ENCODE assay signal across 8 cellular contexts in genomic region chr7:91082854-91083495, GRCh38.
DNase-seq lines count a peak whose midpoint lies in the region; ATAC-seq, FAIRE-seq and TF ChIP-seq lines count a peak whose summit lies in the region.

No MANE protein-coding gene starts in this region.

- peak; percentile 41 for TF ChIP-seq CTCF in GM12865 (IDR thresholded peaks at IDR 0.05; ENCODE audit: insufficient read depth, low read depth, low read length, missing control alignments)
- TF ChIP-seq CTCF in pancreas (IDR thresholded peaks at IDR 0.05), result peak in 2 of 4 donors; percentile 20 to 31

- peak; percentile 85 for FAIRE-seq in pancreas (lab: Jason Lieb, UNC)

- intact Hi-C loops in pancreas (cut with DNase I), result loop anchor here in 1 of 3 donors (10.0 kb wide), 1 partner anchor 562 kb away; no protein-coding TSS in a partner anchor
- intact Hi-C loops in activated T-helper 2 cell treated with anti-CD3 and anti-CD28 coated beads, Interferon-gamma antibody, Interleukin-2, Interleukin-4, amounts not matched to agents 10 μg/mL and 5 μg/mL and 100 μg/mL, durations not matched to agents 14 hours and 24 hours and 36 hours (cut with micrococcal nuclease), result loop anchor here (10.0 kb wide), 4 partner anchors 182 to 1362 kb away; partner anchors contain the start of genes FZD1 and GATAD1

- peaks cover 3% of the 10 kb centered on the region for H3K4me1 Mint-ChIP-seq in activated T-helper 2 cell treated with anti-CD3 and anti-CD28 coated beads, Interferon-gamma antibody, Interleukin-2, Interleukin-4, amounts not matched to agents 10 μg/mL and 5 μg/mL and 100 μg/mL, durations not matched to agents 14 hours and 24 hours and 36 hours (ENCODE audit: low read depth)

- peak in 3 of 4 donors; percentile 56 to 71 (median 62) for ATAC-seq in pancreas
- ATAC-seq in GM21825 (IDR thresholded peaks at IDR 0.05; ENCODE audit: unreplicated experiment), result no peak
- no peak for ATAC-seq in HG02970 (IDR thresholded peaks at IDR 0.05; ENCODE audit: low FRiP score, unreplicated experiment)

- H3K27ac Mint-ChIP-seq in activated T-helper 2 cell treated with anti-CD3 and anti-CD28 coated beads, Interferon-gamma antibody, Interleukin-2, Interleukin-4, amounts not matched to agents 10 μg/mL and 5 μg/mL and 100 μg/mL, durations not matched to agents 14 hours and 24 hours and 36 hours, result no peak overlapping the region

- H3K9me3 ChIP-seq in pancreas, result no peaks in the 10 kb centered on the region

- H3K9me3 Mint-ChIP-seq in activated T-helper 2 cell treated with anti-CD3 and anti-CD28 coated beads, Interferon-gamma antibody, Interleukin-2, Interleukin-4, amounts not matched to agents 10 μg/mL and 5 μg/mL and 100 μg/mL, durations not matched to agents 14 hours and 24 hours and 36 hours, result no peaks in the 10 kb centered on the region

- H3K36me3 ChIP-seq in pancreas, result no peaks in the 10 kb centered on the region

- no peak overlapping the region for H3K4me3 Mint-ChIP-seq in activated T-helper 2 cell treated with anti-CD3 and anti-CD28 coated beads, Interferon-gamma antibody, Interleukin-2, Interleukin-4, amounts not matched to agents 10 μg/mL and 5 μg/mL and 100 μg/mL, durations not matched to agents 14 hours and 24 hours and 36 hours (ENCODE audit: low read depth)

- H3K27ac ChIP-seq in pancreas, result no peak overlapping the region

- 49 to 66% methylated on average over 2 of the region's 2 CpGs for WGBS in pancreas, 2 donors

- no peaks in the 10 kb centered on the region for H3K36me3 Mint-ChIP-seq in activated T-helper 2 cell treated with anti-CD3 and anti-CD28 coated beads, Interferon-gamma antibody, Interleukin-2, Interleukin-4, amounts not matched to agents 10 μg/mL and 5 μg/mL and 100 μg/mL, durations not matched to agents 14 hours and 24 hours and 36 hours (ENCODE audit: low read depth)

- no peaks in the 10 kb centered on the region for H3K27me3 ChIP-seq in pancreas

- H3K4me1 ChIP-seq in pancreas, result no peaks in the 10 kb centered on the region

- H3K4me3 ChIP-seq in GM12865 (ENCODE audit: low read depth, low read length) (no peak overlapping the region), pancreas (no peak overlapping the region)

- DNase-seq in A172 (ENCODE audit: low spot score) (peak; percentile 7), GM12865 (ENCODE audit: low read depth) (peak; percentile 31), NCI-H446 treated with DMSO at 0.1 percent for 48 hours (lab: John Stamatoyannopoulos, UW) (peak; percentile 21), dermis blood vessel endothelial cell (peak; percentile 60), pancreas (no peak)
- DNase-seq in activated T-helper 2 cell treated with anti-CD3 and anti-CD28 coated beads, Interferon-gamma antibody, Interleukin-2, Interleukin-4, amounts not matched to agents 10 μg/mL and 5 μg/mL and 100 μg/mL, durations not matched to agents 14 hours and 24 hours and 36 hours (ENCODE audit: low spot score), result no peak

- peaks cover 2% of the 10 kb centered on the region for H3K27me3 Mint-ChIP-seq in activated T-helper 2 cell treated with anti-CD3 and anti-CD28 coated beads, Interferon-gamma antibody, Interleukin-2, Interleukin-4, amounts not matched to agents 10 μg/mL and 5 μg/mL and 100 μg/mL, durations not matched to agents 14 hours and 24 hours and 36 hours (ENCODE audit: low read depth)

Comparison
In these comparisons a context has a peak if more than half of its experiments do, and no peak if none do; other contexts are left out.
1. DNase-seq: peak in A172 (single experiment), GM12865 (single experiment), NCI-H446 treated with DMSO at 0.1 percent for 48 hours (single experiment) and dermis blood vessel endothelial cell (single experiment); none in pancreas (0 of 6) and activated T-helper 2 cell treated with anti-CD3 and anti-CD28 coated beads, Interferon-gamma antibody, Interleukin-2, Interleukin-4, amounts not matched to agents 10 μg/mL and 5 μg/mL and 100 μg/mL, durations not matched to agents 14 hours and 24 hours and 36 hours (single experiment).
2. ATAC-seq: peak in pancreas (3 of 4); none in GM21825 (single experiment) and HG02970 (single experiment).